Comparison of ENCODE assay signal across 20 cellular contexts in the genomic region with DNA sequence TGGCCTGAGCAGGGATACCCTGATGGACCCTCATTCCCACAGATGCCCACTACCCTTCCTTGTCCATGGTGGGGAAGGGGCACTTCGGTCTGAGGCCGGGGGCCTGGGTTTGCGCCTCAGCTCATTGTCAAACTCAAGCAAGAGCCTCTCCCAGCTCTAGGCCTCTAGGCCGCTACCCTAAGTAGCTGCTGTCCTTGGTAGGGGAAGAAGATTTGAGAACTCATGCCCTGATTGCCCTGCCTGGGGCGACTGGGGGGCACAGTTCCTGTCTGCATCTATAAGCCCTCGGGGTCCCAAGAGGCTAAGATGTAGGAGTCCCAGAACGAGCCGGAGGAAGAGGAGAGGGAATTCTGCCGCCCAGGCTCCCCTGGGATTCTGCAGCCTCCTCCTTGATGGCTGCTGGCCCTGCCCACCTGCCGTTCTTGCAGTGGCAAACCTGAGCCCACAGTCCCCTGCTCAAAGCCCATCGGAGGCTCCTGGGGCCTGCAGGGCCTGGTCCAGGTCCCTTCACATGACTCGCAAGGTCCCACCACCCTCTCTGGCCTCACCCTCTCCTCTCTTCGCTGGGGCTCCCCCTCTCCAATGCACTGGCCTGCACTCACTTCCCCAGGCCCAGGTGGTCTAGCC.
"Had no signal": no experiment of that assay in that cellular context is flagged by ENCODE, and none has a peak within 500 bp of the region (broad histone marks: within the 10 kb centered on the region; RNA-seq: fewer than 3 reads in every experiment).

No MANE protein-coding gene starts in this region.

- H3K27ac Mint-ChIP-seq: immature natural killer cell, memory B cell, mesothelial cell of epicardium, natural killer cell had no signal

- H3K9me3 ChIP-seq: esophagus squamous epithelium, gastroesophageal sphincter, left ventricle myocardium inferior, lower lobe of right lung, right atrium auricular region, sigmoid colon, stomach, thoracic aorta, transverse colon had no signal

- H3K27ac ChIP-seq: gastroesophageal sphincter, left ventricle myocardium inferior, lower lobe of right lung, right atrium auricular region, sigmoid colon, skin epidermis, thoracic aorta had no signal

- H3K36me3 Mint-ChIP-seq: immature natural killer cell, memory B cell, mesothelial cell of epicardium, natural killer cell had no signal

- H3K36me3 ChIP-seq: esophagus squamous epithelium, gastroesophageal sphincter, left ventricle myocardium inferior, lower lobe of right lung, right atrium auricular region, sigmoid colon, stomach, thoracic aorta, transverse colon had no signal

- H3K4me1 ChIP-seq: gastroesophageal sphincter, lower lobe of right lung, sigmoid colon had no signal

- H3K4me3 Mint-ChIP-seq: effector memory CD8-positive, alpha-beta T cell; immature natural killer cell; memory B cell; mesothelial cell of epicardium; natural killer cell had no signal

- H3K9me3 Mint-ChIP-seq: effector memory CD8-positive, alpha-beta T cell; immature natural killer cell; memory B cell; mesothelial cell of epicardium; natural killer cell had no signal

- H3K27me3 ChIP-seq: esophagus squamous epithelium, right atrium auricular region, sigmoid colon, transverse colon had no signal

- H3K4me1 Mint-ChIP-seq: immature natural killer cell, memory B cell, mesothelial cell of epicardium, natural killer cell had no signal

- H3K4me3 ChIP-seq: esophagus squamous epithelium, gastroesophageal sphincter, left ventricle myocardium inferior, lower lobe of right lung, right atrium auricular region, sigmoid colon, skin epidermis, stomach, thoracic aorta, transverse colon had no signal

- DNase-seq: cortex of kidney; effector memory CD8-positive, alpha-beta T cell; esophagus squamous epithelium; foreskin fibroblast; immature natural killer cell; left cardiac atrium; left ventricle myocardium inferior; lower lobe of right lung; natural killer cell; sigmoid colon; stimulated activated naive CD4-positive, alpha-beta T cell; stomach; substantia nigra; transverse colon had no signal
